8 cellular contexts compared by ENCODE assay signal in the genomic region with DNA sequence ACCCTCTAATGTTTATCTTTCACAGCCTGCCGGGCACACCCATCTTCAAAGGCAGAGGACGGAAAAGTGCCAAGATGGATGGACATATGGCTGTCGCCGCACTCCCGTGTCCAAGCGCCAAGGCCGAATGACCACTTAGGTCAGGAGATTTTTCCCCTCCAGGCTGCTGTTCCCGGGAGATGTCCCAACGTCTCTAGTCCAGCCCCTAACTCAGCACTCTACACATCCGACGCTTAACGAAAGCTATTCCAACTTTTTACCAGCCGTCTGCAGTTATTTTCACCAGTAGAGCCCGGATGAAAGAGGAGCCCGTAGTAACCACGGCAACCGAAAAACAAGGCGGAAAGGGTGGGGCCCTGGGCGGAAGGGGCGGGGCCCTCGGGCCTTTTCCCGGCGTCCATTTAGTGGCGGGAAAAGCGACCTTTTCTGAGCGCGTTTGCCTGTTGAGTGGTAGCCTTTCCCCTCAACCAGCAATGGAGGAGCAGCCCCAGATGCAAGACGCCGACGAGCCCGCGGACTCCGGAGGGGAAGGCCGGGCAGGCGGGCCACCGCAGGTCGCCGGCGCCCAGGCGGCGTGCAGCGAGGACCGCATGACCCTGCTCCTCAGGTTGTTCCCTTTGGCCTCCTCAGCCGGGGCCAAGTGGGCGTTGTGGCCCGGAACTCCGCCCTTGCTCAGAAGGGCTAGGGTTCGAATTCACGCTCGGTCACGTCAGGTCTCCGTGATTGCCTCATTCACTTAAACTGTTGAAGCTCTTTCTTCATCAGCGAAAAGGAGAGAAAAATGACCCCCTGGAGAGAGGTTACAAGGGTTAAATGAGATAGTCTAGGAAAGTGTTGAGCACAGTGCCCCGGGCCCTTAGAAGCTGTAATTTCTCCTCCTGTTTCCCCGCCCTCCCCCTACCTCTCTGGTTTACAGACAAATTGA. TPM values are rescaled to one million over a fixed set of nuclear protein-coding genes. Genes with fewer than 3 reads are reported as not detected.
A peak's percentile ranks its signal among the peaks of the same experiment; 100 is the strongest.
DNase-seq lines count a peak whose midpoint lies in the region; ATAC-seq and TF ChIP-seq lines count a peak whose summit lies in the region.

A gene with protein sequence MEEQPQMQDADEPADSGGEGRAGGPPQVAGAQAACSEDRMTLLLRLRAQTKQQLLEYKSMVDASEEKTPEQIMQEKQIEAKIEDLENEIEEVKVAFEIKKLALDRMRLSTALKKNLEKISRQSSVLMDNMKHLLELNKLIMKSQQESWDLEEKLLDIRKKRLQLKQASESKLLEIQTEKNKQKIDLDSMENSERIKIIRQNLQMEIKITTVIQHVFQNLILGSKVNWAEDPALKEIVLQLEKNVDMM (plus strand): TSS at position 422 of the 925 bp plus-strand sequence. CDS start 52 bp downstream, at position 474.

- H2AFZ ChIP-seq in osteoblast (ENCODE audit: low read length), result peak within 1 kb of the TSS; percentile 99

- peaks cover 6% of the 10 kb centered on the region for H3K79me2 ChIP-seq in osteoblast (ENCODE audit: insufficient read depth, low read length)

- TF ChIP-seq CTCF in GM12864 (IDR thresholded peaks at IDR 0.05; ENCODE audit: low read depth, low read length, missing control alignments) (no peak), osteoblast (IDR thresholded peaks at IDR 0.05; ENCODE audit: extremely low read depth, low read depth, low read length) (no peak), thoracic aorta (IDR thresholded peaks at IDR 0.05) (no peak)

- DNase-seq in GM12864 (ENCODE audit: low read depth) (peak; percentile 54), NCI-H1105 treated with DMSO at 0.1 percent for 48 hours (lab: John Stamatoyannopoulos, UW) (peak; percentile 83), SKM-1 treated with dmso at 0.1 percent for 144 hours (lab: John Stamatoyannopoulos, UW; ENCODE audit: unreplicated experiment) (peak; percentile 90), glomerular visceral epithelial cell (ENCODE audit: extremely low spot score) (peak; percentile 97), osteoblast (ENCODE audit: insufficient read length, low spot score, missing footprints) (peak; percentile 95), thoracic aorta (ENCODE audit: low spot score) (peak; percentile 68)
- peak; percentile 91 to 94 for DNase-seq in activated naive CD4-positive, alpha-beta T cell treated with anti-CD3 and anti-CD28 coated beads, Interleukin-2, amount 50 U/mL, for 72 hours (ENCODE audit: low spot score in 2 of 2)

- no peaks in the 10 kb centered on the region for H3K27me3 ChIP-seq in osteoblast (ENCODE audit: insufficient read depth, low read length)
- H3K27me3 ChIP-seq in thoracic aorta (replicated peaks; ENCODE audit: insufficient read depth), result no peaks in the 10 kb centered on the region

- H3K4me2 ChIP-seq in osteoblast (ENCODE audit: insufficient read depth, low read length), result peak within 1 kb of the TSS; percentile 96

- H3K9me3 Mint-ChIP-seq in activated naive CD4-positive, alpha-beta T cell treated with anti-CD3 and anti-CD28 coated beads, Interleukin-2, amount 50 U/mL, for 72 hours, result no peaks in the 10 kb centered on the region

- H3K36me3 Mint-ChIP-seq in activated naive CD4-positive, alpha-beta T cell treated with anti-CD3 and anti-CD28 coated beads, Interleukin-2, amount 50 U/mL, for 72 hours, result peaks cover 8 to 12% of the 10 kb centered on the region in 2 donors

- no peaks in the 10 kb centered on the region for H3K36me3 ChIP-seq in osteoblast (ENCODE audit: insufficient read depth, low read length)
- H3K36me3 ChIP-seq in thoracic aorta, result no peaks in the 10 kb centered on the region

- peak within 1 kb of the TSS; percentile 92 to 97 for H3K27ac Mint-ChIP-seq in activated naive CD4-positive, alpha-beta T cell treated with anti-CD3 and anti-CD28 coated beads, Interleukin-2, amount 50 U/mL, for 72 hours

- peak within 1 kb of the TSS; percentile 91 for H3K27ac ChIP-seq in osteoblast (ENCODE audit: low read depth, low read length)
- H3K27ac ChIP-seq in thoracic aorta, result peak within 1 kb of the TSS; percentile 64 to 66

- peak; percentile 96 for ATAC-seq in HG02678 (IDR thresholded peaks at IDR 0.05; ENCODE audit: unreplicated experiment)
- peak; percentile 92 to 95 for ATAC-seq in activated naive CD4-positive, alpha-beta T cell treated with anti-CD3 and anti-CD28 coated beads, Interleukin-2, amount 50 U/mL, for 72 hours
- peak; percentile 95 for ATAC-seq in thoracic aorta (ENCODE audit: insufficient number of reproducible peaks, low FRiP score, low read depth)

- no peaks in the 10 kb centered on the region for H4K20me1 ChIP-seq in osteoblast (ENCODE audit: insufficient read depth, low read length)

- H3K9me3 ChIP-seq in osteoblast (ENCODE audit: low read depth, low read length) (no peaks in the 10 kb centered on the region), thoracic aorta (no peaks in the 10 kb centered on the region)

- H3K4me1 ChIP-seq in osteoblast (ENCODE audit: insufficient read depth, low read length) (peaks cover 12% of the 10 kb centered on the region), thoracic aorta (ENCODE audit: control insufficient read depth in 1 of 2, low read depth in 2 of 2) (peaks cover 7 to 14% of the 10 kb centered on the region in 2 donors)

- H3K4me3 ChIP-seq in GM12864 (ENCODE audit: low read depth, low read length), result peak within 1 kb of the TSS; percentile 69
- peak within 1 kb of the TSS; percentile 87 for H3K4me3 ChIP-seq in osteoblast (ENCODE audit: insufficient read depth, low read length)
- peak within 1 kb of the TSS; percentile 81 for H3K4me3 ChIP-seq in thoracic aorta

RNA-seq across cellular contexts. Expression of the gene that starts here (rescaled TPM):
- total RNA-seq in activated naive CD4-positive, alpha-beta T cell treated with anti-CD3 and anti-CD28 coated beads, Interleukin-2, amount 50 U/mL, for 72 hours, result 10 to 100 TPM; 71.3 to 80.4 TPM
- total RNA-seq in osteoblast (4.7 and 5.0 TPM in 2 replicates), thoracic aorta (1 to 10 TPM; 1.3 to 1.8 TPM)

Comparison
In these comparisons a context has a peak if more than half of its experiments do, and no peak if none do; other contexts are left out.
1. Peak in every context shown above with its lines: DNase-seq, ATAC-seq, H3K4me3 ChIP-seq and H3K27ac ChIP-seq.
2. RNA of the gene that starts here (total RNA-seq): 71.3 to 80.4 TPM in activated naive CD4-positive, alpha-beta T cell treated with anti-CD3 and anti-CD28 coated beads, Interleukin-2, amount 50 U/mL, for 72 hours; 4.7 to 5.0 TPM in osteoblast and 1.3 to 1.8 TPM in thoracic aorta; every median in the first group is over 10 times any median in the second.